Comparison of ENCODE assay signal across 7 cellular contexts in the genomic region with DNA sequence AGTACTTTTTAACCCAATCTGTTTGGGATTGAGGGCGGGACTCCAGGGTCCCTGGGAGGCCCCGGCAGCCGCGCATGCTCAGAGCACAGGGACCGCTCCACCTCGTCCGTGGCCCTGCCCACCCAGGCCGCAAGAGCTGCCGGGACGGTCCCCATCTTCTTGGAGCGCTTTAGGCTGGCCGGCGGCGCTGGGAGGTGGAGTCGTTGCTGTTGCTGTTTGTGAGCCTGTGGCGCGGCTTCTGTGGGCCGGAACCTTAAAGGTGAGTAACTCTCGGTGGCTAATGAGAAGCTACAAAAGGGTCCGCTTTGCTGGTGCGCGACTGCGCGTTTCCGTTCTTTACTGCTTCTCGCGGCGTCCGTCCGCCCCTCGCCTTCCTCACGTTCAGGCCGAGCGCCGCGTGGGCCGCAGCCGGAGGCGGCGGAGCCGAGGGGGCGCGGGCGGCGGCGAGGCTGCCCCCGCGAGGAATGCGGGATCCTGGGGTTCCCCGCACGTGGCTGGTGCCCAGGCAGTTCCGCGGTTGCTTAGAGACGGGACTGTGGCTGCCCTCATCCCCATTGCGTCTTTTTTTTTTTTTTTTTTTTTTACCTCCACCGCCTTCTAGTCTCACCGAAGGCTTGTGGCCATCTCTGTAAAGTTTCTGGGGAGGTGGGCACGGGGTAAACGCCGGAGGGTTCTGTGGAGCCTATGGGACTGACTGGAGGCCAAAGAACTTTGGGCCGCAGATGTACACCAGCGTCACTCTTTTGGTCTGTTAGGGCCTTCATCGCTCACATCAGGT. TPM values are rescaled to one million over a fixed set of nuclear protein-coding genes. Genes with fewer than 3 reads are reported as not detected.
DNase-seq lines count a peak whose midpoint lies in the region; ATAC-seq, FAIRE-seq and TF ChIP-seq lines count a peak whose summit lies in the region.

Gene SSB, plus strand, starts transcription at position 154 of the 778 bp plus-strand sequence. CDS start 2,090 bp downstream, outside the sequence.

- DNase-seq in NCI-H2107 (lab: John Stamatoyannopoulos, UW) = peak; percentile 75
- DNase-seq in body of pancreas = peak; percentile 88 to 94 (median 94)
- DNase-seq in iPS DF 19.7 (ENCODE audit: low read depth, low spot score) = peak; percentile 72
- peak; percentile 95 for DNase-seq in sigmoid colon

- no peak for TF ChIP-seq EP300 in sigmoid colon (IDR thresholded peaks at IDR 0.05)

- H3K4me3 ChIP-seq in body of pancreas = peak within 1 kb of the TSS; percentile 83
- H3K4me3 ChIP-seq in sigmoid colon = peak within 1 kb of the TSS; percentile 53 to 93 (median 72)

- intact Hi-C loops in body of pancreas (cut with DNase I) = no loop called here
- intact Hi-C loops in sigmoid colon (cut with DNase I) = no loop called here

- peak; percentile 82 for ATAC-seq in GM18517 (IDR thresholded peaks at IDR 0.05; ENCODE audit: unreplicated experiment)
- ATAC-seq in HG03039 (IDR thresholded peaks at IDR 0.05; ENCODE audit: unreplicated experiment) = peak; percentile 98
- ATAC-seq in body of pancreas = peak; percentile 98

- no peaks in the 10 kb centered on the region for H3K27me3 ChIP-seq in body of pancreas
- no peaks in the 10 kb centered on the region for H3K27me3 ChIP-seq in sigmoid colon

- TF ChIP-seq POLR2A in body of pancreas (IDR thresholded peaks at IDR 0.05) = peak; percentile 48 to 77 (median 76)
- peak; percentile 42 to 67 for TF ChIP-seq POLR2A in sigmoid colon (IDR thresholded peaks at IDR 0.05)

- peak; percentile 87 for FAIRE-seq in TTC549 (lab: Jason Lieb, UNC)

- WGBS in body of pancreas, 2 donors = 0% methylated on average over 25 to 63 of the region's 63 CpGs
- WGBS in sigmoid colon, 2 donors = 0% methylated on average over 63 of the region's 63 CpGs

- TF ChIP-seq CTCF in body of pancreas (IDR thresholded peaks at IDR 0.05) (no peak), sigmoid colon (IDR thresholded peaks at IDR 0.05) (no peak)

- H3K9me3 ChIP-seq in body of pancreas = no peaks in the 10 kb centered on the region
- no peaks in the 10 kb centered on the region for H3K9me3 ChIP-seq in sigmoid colon

- peaks cover 12% of the 10 kb centered on the region for H3K4me1 ChIP-seq in body of pancreas
- H3K4me1 ChIP-seq in sigmoid colon = peaks cover 0 to 20% (median 14%) of the 10 kb centered on the region in 4 donors

- H3K27ac ChIP-seq in body of pancreas = peak within 1 kb of the TSS; percentile 66 to 91 (median 74)
- H3K27ac ChIP-seq in sigmoid colon = peak within 1 kb of the TSS; percentile 74 to 92 (median 89)

- H3K36me3 ChIP-seq in body of pancreas (replicated peaks in 1 of 2; ENCODE audit: insufficient read depth in 1 of 2, low read depth in 2 of 2) = peaks cover 0 to 1% of the 10 kb centered on the region in 2 donors
- H3K36me3 ChIP-seq in sigmoid colon = peaks cover 0 to 13% (median 3%) of the 10 kb centered on the region in 4 donors

RNA-seq across cellular contexts. Expression of gene SSB, which starts in this region (rescaled TPM):
- total RNA-seq in body of pancreas = 10 to 100 TPM; 36.6 to 46.4 TPM
- 100 to 1,000 TPM in 1 of 4 donors, 10 to 100 TPM in 3; 68.1 to 126 (median 87.8) TPM for total RNA-seq in sigmoid colon
- polyA plus RNA-seq in sigmoid colon = 10 to 100 TPM; 55.0 to 71.7 (median 56.5) TPM

Comparison
In these comparisons a context has a peak if more than half of its experiments do, and no peak if none do; other contexts are left out.
1. Peak in every context shown above with its lines: DNase-seq, ATAC-seq, H3K4me3 ChIP-seq and H3K27ac ChIP-seq.